ENCODE assay signal across 1 cellular context in the genomic region with DNA sequence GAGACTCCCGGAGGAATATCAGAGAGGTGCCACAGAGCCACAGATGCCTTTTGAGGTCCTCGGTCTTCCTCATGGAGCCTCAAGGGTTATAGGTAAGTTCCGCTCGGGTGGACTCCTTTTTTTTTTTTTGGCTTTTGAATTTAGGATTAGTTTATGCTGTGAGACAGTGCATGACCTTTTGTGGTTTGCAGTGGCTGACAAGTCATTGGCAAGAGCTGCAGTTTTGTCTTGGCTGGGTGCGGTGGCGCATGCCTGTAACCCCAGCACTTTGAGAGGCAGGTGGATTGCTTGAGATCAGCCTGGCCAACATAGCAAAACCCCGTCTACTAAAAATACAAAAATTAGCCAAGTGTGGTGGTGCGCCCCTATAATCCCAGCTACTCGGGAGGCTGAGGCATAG.
TF ChIP-seq lines count a peak whose summit lies in the region.

No MANE protein-coding gene starts in this region.

TF ChIP-seq in GM23338, 12 proteins besides CTCF, POLR2A, EP300 and RAD21 (continued from another document):
- TF ChIP-seq ZNF462 (CRISPR knock-in tag; IDR thresholded peaks at IDR 0.05) (no peak), EZH2 (IDR thresholded peaks at IDR 0.05; ENCODE audit: low read depth, unreplicated experiment) (no peak), JUNB (IDR thresholded peaks at IDR 0.05; ENCODE audit: unreplicated experiment) (no peak), STAT1 (IDR thresholded peaks at IDR 0.05; ENCODE audit: unreplicated experiment) (no peak)
- TF ChIP-seq, protein P1, sequence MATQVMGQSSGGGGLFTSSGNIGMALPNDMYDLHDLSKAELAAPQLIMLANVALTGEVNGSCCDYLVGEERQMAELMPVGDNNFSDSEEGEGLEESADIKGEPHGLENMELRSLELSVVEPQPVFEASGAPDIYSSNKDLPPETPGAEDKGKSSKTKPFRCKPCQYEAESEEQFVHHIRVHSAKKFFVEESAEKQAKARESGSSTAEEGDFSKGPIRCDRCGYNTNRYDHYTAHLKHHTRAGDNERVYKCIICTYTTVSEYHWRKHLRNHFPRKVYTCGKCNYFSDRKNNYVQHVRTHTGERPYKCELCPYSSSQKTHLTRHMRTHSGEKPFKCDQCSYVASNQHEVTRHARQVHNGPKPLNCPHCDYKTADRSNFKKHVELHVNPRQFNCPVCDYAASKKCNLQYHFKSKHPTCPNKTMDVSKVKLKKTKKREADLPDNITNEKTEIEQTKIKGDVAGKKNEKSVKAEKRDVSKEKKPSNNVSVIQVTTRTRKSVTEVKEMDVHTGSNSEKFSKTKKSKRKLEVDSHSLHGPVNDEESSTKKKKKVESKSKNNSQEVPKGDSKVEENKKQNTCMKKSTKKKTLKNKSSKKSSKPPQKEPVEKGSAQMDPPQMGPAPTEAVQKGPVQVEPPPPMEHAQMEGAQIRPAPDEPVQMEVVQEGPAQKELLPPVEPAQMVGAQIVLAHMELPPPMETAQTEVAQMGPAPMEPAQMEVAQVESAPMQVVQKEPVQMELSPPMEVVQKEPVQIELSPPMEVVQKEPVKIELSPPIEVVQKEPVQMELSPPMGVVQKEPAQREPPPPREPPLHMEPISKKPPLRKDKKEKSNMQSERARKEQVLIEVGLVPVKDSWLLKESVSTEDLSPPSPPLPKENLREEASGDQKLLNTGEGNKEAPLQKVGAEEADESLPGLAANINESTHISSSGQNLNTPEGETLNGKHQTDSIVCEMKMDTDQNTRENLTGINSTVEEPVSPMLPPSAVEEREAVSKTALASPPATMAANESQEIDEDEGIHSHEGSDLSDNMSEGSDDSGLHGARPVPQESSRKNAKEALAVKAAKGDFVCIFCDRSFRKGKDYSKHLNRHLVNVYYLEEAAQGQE (IDR thresholded peaks at IDR 0.05; ENCODE audit: unreplicated experiment): no peak
